ENCODE assay signal across 6 cellular contexts in genomic region chr12:46884362-46884761, GRCh38. TPM values are rescaled to one million over a fixed set of nuclear protein-coding genes. Genes with fewer than 3 reads are reported as not detected.
"Had no signal": no experiment of that assay in that cellular context is flagged by ENCODE, and none has a peak within 500 bp of the region (broad histone marks: within the 10 kb centered on the region; RNA-seq: fewer than 3 reads in every experiment).

No MANE protein-coding gene starts in this region.

- ATAC-seq: HepG2, K562 had no signal

- DNase-seq: IMR-90 had no signal

- H3K27ac ChIP-seq: HL-60 had no signal

- H3K4me3 ChIP-seq: K562 had no signal

RNA-seq across cellular contexts. Expression of gene SLC38A4, which starts 58.6 kb away (rescaled TPM):
- total RNA-seq: HT1080 had no signal
- polyA plus RNA-seq: IgD-negative memory B cell, K562 had no signal
